9 cellular contexts compared by ENCODE assay signal in genomic region chr2:141264848-141265247, GRCh38.
"Had no signal": no experiment of that assay in that cellular context is flagged by ENCODE, and none has a peak within 500 bp of the region (broad histone marks: within the 10 kb centered on the region; RNA-seq: fewer than 3 reads in every experiment).

No MANE protein-coding gene starts in this region.

- H3K9me3 ChIP-seq: HAP-1 had no signal

- H3K4me1 Mint-ChIP-seq: IgD-negative memory B cell had no signal

- DNase-seq: GM23248, GOT3, H7, HFFc6, KBM-7 had no signal

- H3K36me3 Mint-ChIP-seq: IgD-negative memory B cell had no signal

- H2AFZ ChIP-seq: GM23248 had no signal

- H3K4me1 ChIP-seq: HAP-1 had no signal

- H3K27ac Mint-ChIP-seq: HFFc6, IgD-negative memory B cell had no signal

- H3K4me3 ChIP-seq: GM23248, HAP-1 had no signal

- ATAC-seq: HCT116 had no signal

- H3K4me3 Mint-ChIP-seq: HFFc6, IgD-negative memory B cell had no signal

- H3K36me3 ChIP-seq: HAP-1 had no signal

- H3K27ac ChIP-seq: GM23248, HL-60 had no signal

- H3K27me3 Mint-ChIP-seq: IgD-negative memory B cell had no signal

- H3K9ac ChIP-seq: GM23248 had no signal
